In genomic region chr1:168466703-168467081, GRCh38 we compare ENCODE assay signal across 8 cellular contexts.
DNase-seq lines count a peak whose midpoint lies in the region; ATAC-seq, FAIRE-seq and TF ChIP-seq lines count a peak whose summit lies in the region.

No MANE protein-coding gene starts in this region.

- H3K9me3 ChIP-seq in A673 (ENCODE audit: low read depth, low read length, poor library complexity, severe bottlenecking) (no peaks in the 10 kb centered on the region), H1 (ENCODE audit: insufficient read depth in 2 of 2, low read depth in 1 of 2, low read length in 1 of 2) (no peaks in the 10 kb centered on the region), gastrocnemius medialis (no peaks in the 10 kb centered on the region), Caco-2 (0 out of 2 replicates have a peak, but pooled peaks cover 4% of the 10 kb centered on the region)

- in situ Hi-C loops in gastrocnemius medialis (cut with MboI; ENCODE audit: low sequenced_read_pairs in 4 of 4) = no loop called here

- no peak for DNase-seq in A673 (ENCODE audit: low spot score)
- DNase-seq in H1 (ENCODE audit: low read depth in 1 of 2, low spot score in 2 of 2) = no peak
- DNase-seq in gastrocnemius medialis = no peak
- DNase-seq in Caco-2 = no peak
- DNase-seq in NCI-H748 treated with DMSO at 0.1 percent for 48 hours (lab: John Stamatoyannopoulos, UW) = no peak
- DNase-seq in NCI-H2227 (lab: John Stamatoyannopoulos, UW; ENCODE audit: unreplicated experiment) = no peak

- no peak overlapping the region for H2AFZ ChIP-seq in H1 (ENCODE audit: low read length)

- ATAC-seq in GM18909 (IDR thresholded peaks at IDR 0.05; ENCODE audit: poor library complexity, unreplicated experiment) = peak; percentile 63
- peak; percentile 40 for ATAC-seq in HG03139 (IDR thresholded peaks at IDR 0.05; ENCODE audit: unreplicated experiment)
- ATAC-seq in gastrocnemius medialis = no peak

- H3K56ac ChIP-seq in H1 (replicated peaks; ENCODE audit: insufficient read length, low read depth, low read length) = no peak overlapping the region

- H3K14ac ChIP-seq in H1 (ENCODE audit: insufficient read length) = no peak overlapping the region

- H2BK15ac ChIP-seq in H1 (ENCODE audit: low read length) = 0 out of 2 replicates have a peak overlapping the region, but pooled peaks have one; percentile 6

- no peak overlapping the region for H3K4ac ChIP-seq in H1 (replicated peaks; ENCODE audit: insufficient read length, low read depth, low read length)

- no peak overlapping the region for H3K9ac ChIP-seq in H1 (replicated peaks in 1 of 4; ENCODE audit: extremely low read depth in 1 of 4, low read depth in 3 of 4, low read length in 3 of 4)

- no peak overlapping the region for H2BK5ac ChIP-seq in H1 (ENCODE audit: low read depth, low read length)

- peaks cover 10% of the 10 kb centered on the region for H3K9me3 Mint-ChIP-seq in Caco-2 (ENCODE audit: unreplicated experiment)

- no peak overlapping the region for H3K27ac Mint-ChIP-seq in Caco-2 (ENCODE audit: unreplicated experiment)

- H3K79me1 ChIP-seq in H1 (ENCODE audit: low read depth, low read length) = no peaks in the 10 kb centered on the region

- TF ChIP-seq EP300 in H1 (IDR thresholded peaks at IDR 0.05; ENCODE audit: borderline replicate concordance in 1 of 2, low read depth in 2 of 2, low read length in 2 of 2) = no peak

- BruUV-seq in A673 (replicated peaks; lab: Mats Ljungman, UMichigan) (no TSS peak), Caco-2 (replicated peaks; lab: Mats Ljungman, UMichigan) (no TSS peak)

- TF ChIP-seq POLR2A in H1 (IDR thresholded peaks at IDR 0.05; ENCODE audit: control extremely low read depth in 1 of 2, low read depth in 2 of 2, low read length in 2 of 2) (no peak), gastrocnemius medialis (IDR thresholded peaks at IDR 0.05) (no peak)

- H3K4me3 ChIP-seq in A673 (ENCODE audit: low read depth, low read length, poor library complexity, severe bottlenecking) = no peak overlapping the region
- H3K4me3 ChIP-seq in H1 (ENCODE audit: extremely low read depth in 1 of 4, insufficient read depth in 2 of 4, low read depth in 3 of 4, low read length in 4 of 4) = no peak overlapping the region
- H3K4me3 ChIP-seq in gastrocnemius medialis = no peak overlapping the region
- H3K4me3 ChIP-seq in Caco-2 (ENCODE audit: low read depth, low read length) = no peak overlapping the region

- no peak overlapping the region for H4K91ac ChIP-seq in H1 (replicated peaks; ENCODE audit: insufficient read length, low read length)

- CTCF ChIA-PET in A673 (lab: Charles Lee) (interaction anchor here (0.6 kb wide), 1 partner anchor 11 kb away, joined by 3 read pairs; no protein-coding TSS in a partner anchor), H1 (lab: Charles Lee; ENCODE audit: partially characterized antibody) (no interaction called here), Caco-2 (lab: Charles Lee) (no interaction called here)

- no peak overlapping the region for H2BK120ac ChIP-seq in H1 (replicated peaks; ENCODE audit: low read depth, low read length)

- no peaks in the 10 kb centered on the region for H3K79me2 ChIP-seq in H1 (ENCODE audit: control insufficient read depth in 1 of 2, insufficient read depth in 2 of 2, low read length in 2 of 2)

- no peak overlapping the region for H2AK5ac ChIP-seq in H1 (ENCODE audit: low read depth, low read length)

- H2BK20ac ChIP-seq in H1 (ENCODE audit: low read length) = no peak overlapping the region

- intact Hi-C loops in A673 (cut with micrococcal nuclease; ENCODE audit: unreplicated experiment) = no loop called here
- intact Hi-C loops in gastrocnemius medialis (cut with DNase I; ENCODE audit: low total_unique reads) = no loop called here
- intact Hi-C loops in Caco-2 (cut with micrococcal nuclease; ENCODE audit: unreplicated experiment) = no loop called here

- no peak overlapping the region for H3K18ac ChIP-seq in H1 (ENCODE audit: extremely low read depth, low read length)

- no peak overlapping the region for H3K23ac ChIP-seq in H1 (ENCODE audit: insufficient read length)

- peak overlapping the region; percentile 59 for H3K27ac ChIP-seq in A673 (ENCODE audit: low read depth, low read length, poor library complexity, severe bottlenecking)
- H3K27ac ChIP-seq in H1 (ENCODE audit: low read depth, low read length) = no peak overlapping the region
- H3K27ac ChIP-seq in gastrocnemius medialis = peak overlapping the region in 1 of 4 donors; percentile 12

- WGBS in H1 (ENCODE audit: extremely low coverage in 1 of 2, insufficient coverage in 1 of 2, insufficient read length in 1 of 2, insufficient replicate concordance in 2 of 2, low coverage in 1 of 2, low lambda C conversion rate in 2 of 2, missing lambda C conversion rate in 1 of 2), 2 experiments = 93% methylated on average over 1 of the region's 1 CpG; no CpG with 5 or more reads in 1 of the 2 experiments

- H4K5ac ChIP-seq in H1 (ENCODE audit: insufficient read length, low read depth, low read length) = no peak overlapping the region

- H3K4me1 Mint-ChIP-seq in Caco-2 (ENCODE audit: low read depth, unreplicated experiment) = peaks cover 36% of the 10 kb centered on the region

- H4K20me1 ChIP-seq in H1 (replicated peaks in 1 of 2; ENCODE audit: control insufficient read depth in 1 of 2, insufficient read depth in 2 of 2, low read length in 2 of 2) = no peaks in the 10 kb centered on the region

- H3K4me1 ChIP-seq in A673 (ENCODE audit: insufficient read depth, low read length, poor library complexity, severe bottlenecking) (peaks cover 56% of the 10 kb centered on the region), H1 (replicated peaks in 1 of 4; ENCODE audit: control insufficient read depth in 3 of 4, insufficient read depth in 4 of 4, low read length in 3 of 4) (no peaks in the 10 kb centered on the region; a peak in 2 of 7 replicates), gastrocnemius medialis (peaks cover 23 to 35% of the 10 kb centered on the region in 2 donors), Caco-2 (peaks cover 28% of the 10 kb centered on the region)

- H3K36me3 ChIP-seq in A673 (ENCODE audit: insufficient read depth, low read length, poor library complexity, severe bottlenecking) = no peaks in the 10 kb centered on the region
- H3K36me3 ChIP-seq in H1 (ENCODE audit: control insufficient read depth in 2 of 4, insufficient read depth in 4 of 4, low read length in 3 of 4) = no peaks in the 10 kb centered on the region
- H3K36me3 ChIP-seq in gastrocnemius medialis = no peaks in the 10 kb centered on the region
- no peaks in the 10 kb centered on the region for H3K36me3 ChIP-seq in Caco-2 (ENCODE audit: control insufficient read depth, insufficient read depth, low read length)

- TF ChIP-seq CTCF in A673 (conservative IDR thresholded peaks at IDR 0.05; ENCODE audit: low read depth, low read length) = no peak
- no peak for TF ChIP-seq CTCF in H1 (IDR thresholded peaks at IDR 0.05; ENCODE audit: control extremely low read depth in 1 of 3, insufficient read depth in 1 of 3, low read depth in 1 of 3, low read length in 3 of 3)
- TF ChIP-seq CTCF in gastrocnemius medialis (IDR thresholded peaks at IDR 0.05 in 4 of 5, conservative IDR thresholded peaks at IDR 0.05 in 1 of 5) = no peak
- no peak for TF ChIP-seq CTCF in Caco-2 (IDR thresholded peaks at IDR 0.05; ENCODE audit: insufficient read depth in 1 of 2, low read depth in 1 of 2, low read length in 1 of 2, severe bottlenecking in 1 of 2, unreplicated experiment in 1 of 2)

- no peaks in the 10 kb centered on the region for H3K27me3 Mint-ChIP-seq in Caco-2 (ENCODE audit: insufficient read depth, unreplicated experiment)

- H3K4me3 Mint-ChIP-seq in Caco-2 (ENCODE audit: unreplicated experiment) = no peak overlapping the region

- no peaks in the 10 kb centered on the region; the same call in 1 of the 2 replicates for H3K23me2 ChIP-seq in H1 (ENCODE audit: low read depth, low read length)

- peaks cover under 1% of the 10 kb centered on the region for H3K36me3 Mint-ChIP-seq in Caco-2 (ENCODE audit: insufficient read depth, unreplicated experiment)

- no peak overlapping the region for H2BK12ac ChIP-seq in H1 (ENCODE audit: low read depth, low read length)

- POLR2A ChIA-PET in A673 (lab: Charles Lee; ENCODE audit: low non-redundant PET) = no interaction called here
- POLR2A ChIA-PET in H1 (lab: Charles Lee; ENCODE audit: partially characterized antibody) = no interaction called here
- POLR2A ChIA-PET in Caco-2 (lab: Charles Lee) = no interaction called here

- no peak overlapping the region for H4K8ac ChIP-seq in H1 (ENCODE audit: extremely low read depth, insufficient read depth, low read length)

- no peaks in the 10 kb centered on the region for H3K27me3 ChIP-seq in A673 (replicated peaks; ENCODE audit: insufficient read depth, low read depth, low read length, poor library complexity)
- H3K27me3 ChIP-seq in H1 (replicated peaks in 1 of 4; ENCODE audit: control insufficient read depth in 3 of 4, extremely low read depth in 1 of 4, insufficient read depth in 3 of 4, low read length in 3 of 4) = no peaks in the 10 kb centered on the region
- H3K27me3 ChIP-seq in gastrocnemius medialis = no peaks in the 10 kb centered on the region
- no peaks in the 10 kb centered on the region for H3K27me3 ChIP-seq in Caco-2 (replicated peaks; ENCODE audit: control insufficient read depth, insufficient read depth, low read length)

- H3K4me2 ChIP-seq in H1 (ENCODE audit: insufficient read depth in 1 of 2, low read depth in 2 of 2, low read length in 2 of 2) = no peak overlapping the region

- TF ChIP-seq RAD21 in H1 (IDR thresholded peaks at IDR 0.05 in 1 of 2, conservative IDR thresholded peaks at IDR 0.05 in 1 of 2; ENCODE audit: low read depth in 2 of 2, low read length in 2 of 2) = no peak

- no peak for FAIRE-seq in H1 (lab: Jason Lieb, UNC)

TF ChIP-seq in H1, 55 proteins besides CTCF, POLR2A, EP300 and RAD21 (continues in another document):
- TF ChIP-seq GTF2F1 (IDR thresholded peaks at IDR 0.05; ENCODE audit: borderline replicate concordance, low read depth, low read length) (no peak), GABPA (IDR thresholded peaks at IDR 0.05; ENCODE audit: borderline replicate concordance, insufficient read depth, low read length) (no peak)

Comparison
In these comparisons a context has a peak if more than half of its experiments do, and no peak if none do; other contexts are left out.
1. ATAC-seq: peak in GM18909 (single experiment) and HG03139 (single experiment); none in gastrocnemius medialis (0 of 2).